ENCODE assay signal across 25 cellular contexts in genomic region chr10:97099868-97100267, GRCh38.
"Had no signal": no experiment of that assay in that cellular context is flagged by ENCODE, and none has a peak within 500 bp of the region (broad histone marks: within the 10 kb centered on the region; RNA-seq: fewer than 3 reads in every experiment).

No MANE protein-coding gene starts in this region.

- H3K27ac ChIP-seq: colonic mucosa, esophagus muscularis mucosa, foreskin keratinocyte, gastroesophageal sphincter, heart right ventricle, left lung, lower lobe of right lung had no signal

- H3K27me3 Mint-ChIP-seq: effector memory CD8-positive, alpha-beta T cell had no signal

- H3K27ac Mint-ChIP-seq: dendritic cell treated with granulocyte-macrophage colony-stimulating factor and Interleukin-4, amounts not matched to agents 40 ng/mL and 50 ng/mL, for 4 days; effector memory CD8-positive, alpha-beta T cell; endodermal cell; mesothelial cell of epicardium; naive B cell had no signal

- H3K9me3 Mint-ChIP-seq: dendritic cell treated with granulocyte-macrophage colony-stimulating factor and Interleukin-4, amounts not matched to agents 40 ng/mL and 50 ng/mL, for 4 days; effector memory CD8-positive, alpha-beta T cell; endodermal cell; mesothelial cell of epicardium; naive B cell had no signal

- H3K36me3 ChIP-seq: colonic mucosa, esophagus muscularis mucosa, gastroesophageal sphincter, heart right ventricle, left lung, lower lobe of right lung had no signal

- H3K4me3 ChIP-seq: colonic mucosa, esophagus muscularis mucosa, gastroesophageal sphincter, heart right ventricle, left lung, lower lobe of right lung, mucosa of descending colon had no signal

- H3K4me3 Mint-ChIP-seq: dendritic cell treated with granulocyte-macrophage colony-stimulating factor and Interleukin-4, amounts not matched to agents 40 ng/mL and 50 ng/mL, for 4 days; effector memory CD8-positive, alpha-beta T cell; endodermal cell; mesothelial cell of epicardium; naive B cell had no signal

- H3K36me3 Mint-ChIP-seq: mesothelial cell of epicardium, naive B cell had no signal

- DNase-seq: colonic mucosa; cortex of kidney; effector CD8-positive, alpha-beta T cell; effector memory CD8-positive, alpha-beta T cell; endodermal cell; foreskin keratinocyte; head of caudate nucleus; heart right ventricle; hippocampal formation; left cardiac atrium; left lung; left ventricle myocardium superior; lower lobe of right lung; mesenchymal stem cell; mucosa of descending colon; naive B cell had no signal

- H3K4me1 ChIP-seq: colonic mucosa, foreskin keratinocyte, left lung, lower lobe of right lung had no signal

- H3K9me3 ChIP-seq: colonic mucosa, esophagus muscularis mucosa, gastroesophageal sphincter, heart right ventricle, left lung, lower lobe of right lung, mucosa of descending colon had no signal

- ATAC-seq: effector memory CD8-positive, alpha-beta T cell; foreskin keratinocyte; gastroesophageal sphincter; heart right ventricle; left cardiac atrium; left lung; left ventricle myocardium superior; lower lobe of right lung; mucosa of descending colon had no signal

- FAIRE-seq: endometrium, endothelial cell of umbilical vein, frontal cortex, islet of Langerhans, keratinocyte had no signal

- H3K27me3 ChIP-seq: colonic mucosa, gastroesophageal sphincter had no signal
